1 cellular context compared by ENCODE assay signal in genomic region chr16:75250809-75251279, GRCh38.
TF ChIP-seq lines count a peak whose summit lies in the region.

No MANE protein-coding gene starts in this region.

TF ChIP-seq in HepG2, 621 proteins besides CTCF, POLR2A, EP300 and RAD21 (continued from another document and continues in another):
- no peak for TF ChIP-seq FOXJ3 (CRISPR knock-in tag; IDR thresholded peaks at IDR 0.05; ENCODE audit: borderline replicate concordance)
- TF ChIP-seq ZNF678 (CRISPR knock-in tag; IDR thresholded peaks at IDR 0.05), result peak; percentile 18; the same call in 1 of the 2 replicates
- no peak; the same call in 1 of the 2 replicates for TF ChIP-seq SSRP1 (CRISPR knock-in tag; IDR thresholded peaks at IDR 0.05)
- no peak for TF ChIP-seq FUBP1 (CRISPR knock-in tag; IDR thresholded peaks at IDR 0.05; ENCODE audit: borderline replicate concordance)
- no peak for TF ChIP-seq ZNF260 (CRISPR knock-in tag; IDR thresholded peaks at IDR 0.05; ENCODE audit: borderline replicate concordance, low read depth)
- no peak for TF ChIP-seq ZNF552 (CRISPR knock-in tag; IDR thresholded peaks at IDR 0.05; ENCODE audit: borderline replicate concordance)
- TF ChIP-seq ZNF343 (CRISPR knock-in tag; IDR thresholded peaks at IDR 0.05), result peak; percentile 65; the same call in 1 of the 2 replicates
- TF ChIP-seq CEBPB (IDR thresholded peaks at IDR 0.05; ENCODE audit: borderline replicate concordance, low read depth, low read length), result no peak
- peak; percentile 80; the same call in 1 of the 2 replicates for TF ChIP-seq ZFY (CRISPR knock-in tag; IDR thresholded peaks at IDR 0.05)
- TF ChIP-seq POGZ (CRISPR knock-in tag; IDR thresholded peaks at IDR 0.05), result peak; percentile 28; the same call in 1 of the 2 replicates
- no peak for TF ChIP-seq MAFK (conservative IDR thresholded peaks at IDR 0.05 in 1 of 2, IDR thresholded peaks at IDR 0.05 in 1 of 2; ENCODE audit: low read length in 2 of 2)
- no peak for TF ChIP-seq SP140L (CRISPR knock-in tag; IDR thresholded peaks at IDR 0.05; ENCODE audit: borderline replicate concordance)
- no peak; the same call in 1 of the 2 replicates for TF ChIP-seq ZBTB1 (CRISPR knock-in tag; IDR thresholded peaks at IDR 0.05; ENCODE audit: borderline replicate concordance)
- no peak for TF ChIP-seq ELK4 (CRISPR knock-in tag; IDR thresholded peaks at IDR 0.05; ENCODE audit: borderline replicate concordance)
- no peak for TF ChIP-seq HMGXB3 (CRISPR knock-in tag; IDR thresholded peaks at IDR 0.05; ENCODE audit: borderline replicate concordance)
- TF ChIP-seq HNRNPH1 (optimal IDR thresholded peaks at IDR 0.05; ENCODE audit: low read depth, low read length), result no peak
- no peak; the same call in 1 of the 2 replicates for TF ChIP-seq ZNF367 (CRISPR knock-in tag; IDR thresholded peaks at IDR 0.05; ENCODE audit: borderline replicate concordance)
- TF ChIP-seq MXD4 (CRISPR knock-in tag; IDR thresholded peaks at IDR 0.05), result peak; percentile 39; the same call in 1 of the 2 replicates
- no peak for TF ChIP-seq SNAI1 (CRISPR knock-in tag; IDR thresholded peaks at IDR 0.05; ENCODE audit: borderline replicate concordance)
- no peak for TF ChIP-seq ZKSCAN1 (IDR thresholded peaks at IDR 0.05; ENCODE audit: low read length)
- TF ChIP-seq CBX1 (IDR thresholded peaks at IDR 0.05; ENCODE audit: low read depth), result no peak
- TF ChIP-seq ZSCAN25 (CRISPR knock-in tag; IDR thresholded peaks at IDR 0.05), result peak; percentile 69; the same call in 1 of the 2 replicates
- TF ChIP-seq MIER2 (CRISPR knock-in tag; IDR thresholded peaks at IDR 0.05), result no peak
- peak; percentile 43 for TF ChIP-seq TBL1XR1 (IDR thresholded peaks at IDR 0.05; ENCODE audit: borderline replicate concordance, low read length, partially characterized antibody)
- TF ChIP-seq EZH2 (conservative IDR thresholded peaks at IDR 0.05; ENCODE audit: low read depth, low read length), result no peak
- TF ChIP-seq NCOA2 (CRISPR knock-in tag; IDR thresholded peaks at IDR 0.05), result no peak
- no peak for TF ChIP-seq SMARCE1 (IDR thresholded peaks at IDR 0.05; ENCODE audit: borderline replicate concordance)
- TF ChIP-seq HCFC1 (IDR thresholded peaks at IDR 0.05; ENCODE audit: low read depth, low read length), result no peak
- TF ChIP-seq ZNF776 (CRISPR knock-in tag; IDR thresholded peaks at IDR 0.05), result no peak
- no peak for TF ChIP-seq ZNF276 (CRISPR knock-in tag; IDR thresholded peaks at IDR 0.05; ENCODE audit: low read depth)
- no peak; the same call in 1 of the 2 replicates for TF ChIP-seq ZNF768 (CRISPR knock-in tag; IDR thresholded peaks at IDR 0.05)
- peak; percentile 73 for TF ChIP-seq SAP130 (CRISPR knock-in tag; IDR thresholded peaks at IDR 0.05; ENCODE audit: low read depth)
- TF ChIP-seq PHF21A (CRISPR knock-in tag; IDR thresholded peaks at IDR 0.05), result peak; percentile 84
- TF ChIP-seq NR3C1 (CRISPR knock-in tag; IDR thresholded peaks at IDR 0.05), result no peak
- no peak for TF ChIP-seq ZNF567 (CRISPR knock-in tag; IDR thresholded peaks at IDR 0.05; ENCODE audit: borderline replicate concordance)
- no peak for TF ChIP-seq ZNF180 (CRISPR knock-in tag; IDR thresholded peaks at IDR 0.05; ENCODE audit: borderline replicate concordance, low read depth)
- no peak for TF ChIP-seq ZBTB4 (CRISPR knock-in tag; IDR thresholded peaks at IDR 0.05; ENCODE audit: borderline replicate concordance)
- no peak for TF ChIP-seq ZNF496 (CRISPR knock-in tag; IDR thresholded peaks at IDR 0.05; ENCODE audit: insufficient replicate concordance)
- TF ChIP-seq ISL2 (CRISPR knock-in tag; IDR thresholded peaks at IDR 0.05), result peak; percentile 77
- TF ChIP-seq ZNF605 (CRISPR knock-in tag; IDR thresholded peaks at IDR 0.05), result peak; percentile 31; the same call in 1 of the 2 replicates
- no peak; the same call in 1 of the 2 replicates for TF ChIP-seq ZBTB38 (CRISPR knock-in tag; IDR thresholded peaks at IDR 0.05)
- TF ChIP-seq KLF13 (CRISPR knock-in tag; IDR thresholded peaks at IDR 0.05), result no peak
- no peak for TF ChIP-seq THRA (CRISPR knock-in tag; IDR thresholded peaks at IDR 0.05; ENCODE audit: borderline replicate concordance)
- TF ChIP-seq JUND (CRISPR knock-in tag; IDR thresholded peaks at IDR 0.05), result no peak
- TF ChIP-seq ZMAT5 (CRISPR knock-in tag; IDR thresholded peaks at IDR 0.05; ENCODE audit: borderline replicate concordance, low read depth), result no peak
- no peak for TF ChIP-seq PRDM4 (CRISPR knock-in tag; IDR thresholded peaks at IDR 0.05; ENCODE audit: borderline replicate concordance)
- TF ChIP-seq REPIN1 (CRISPR knock-in tag; IDR thresholded peaks at IDR 0.05; ENCODE audit: borderline replicate concordance, low read depth), result peak; percentile 36; the same call in 1 of the 2 replicates
- peak; percentile 39 for TF ChIP-seq ARNT2 (CRISPR knock-in tag; IDR thresholded peaks at IDR 0.05; ENCODE audit: low read depth)
- no peak for TF ChIP-seq MATR3 (CRISPR knock-in tag; IDR thresholded peaks at IDR 0.05)
- TF ChIP-seq ATF7 (IDR thresholded peaks at IDR 0.05), result no peak
- TF ChIP-seq ATF7 (CRISPR knock-in tag; IDR thresholded peaks at IDR 0.05), result no peak
- TF ChIP-seq ATM (IDR thresholded peaks at IDR 0.05; ENCODE audit: borderline replicate concordance), result no peak
